Comparison of ENCODE assay signal across 1 cellular context in genomic region chr17:8162232-8162996, GRCh38.
A peak's percentile ranks its signal among the peaks of the same experiment; 100 is the strongest.
TF ChIP-seq lines count a peak whose summit lies in the region.

A gene with protein sequence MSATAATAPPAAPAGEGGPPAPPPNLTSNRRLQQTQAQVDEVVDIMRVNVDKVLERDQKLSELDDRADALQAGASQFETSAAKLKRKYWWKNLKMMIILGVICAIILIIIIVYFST (minus strand): TSS chr17:8162948. CDS start chr17:8162879, 69 bp downstream.

TF ChIP-seq in HepG2, 621 proteins besides CTCF, POLR2A, EP300 and RAD21 (continued from another document and continues in another):
- TF ChIP-seq, protein P1, sequence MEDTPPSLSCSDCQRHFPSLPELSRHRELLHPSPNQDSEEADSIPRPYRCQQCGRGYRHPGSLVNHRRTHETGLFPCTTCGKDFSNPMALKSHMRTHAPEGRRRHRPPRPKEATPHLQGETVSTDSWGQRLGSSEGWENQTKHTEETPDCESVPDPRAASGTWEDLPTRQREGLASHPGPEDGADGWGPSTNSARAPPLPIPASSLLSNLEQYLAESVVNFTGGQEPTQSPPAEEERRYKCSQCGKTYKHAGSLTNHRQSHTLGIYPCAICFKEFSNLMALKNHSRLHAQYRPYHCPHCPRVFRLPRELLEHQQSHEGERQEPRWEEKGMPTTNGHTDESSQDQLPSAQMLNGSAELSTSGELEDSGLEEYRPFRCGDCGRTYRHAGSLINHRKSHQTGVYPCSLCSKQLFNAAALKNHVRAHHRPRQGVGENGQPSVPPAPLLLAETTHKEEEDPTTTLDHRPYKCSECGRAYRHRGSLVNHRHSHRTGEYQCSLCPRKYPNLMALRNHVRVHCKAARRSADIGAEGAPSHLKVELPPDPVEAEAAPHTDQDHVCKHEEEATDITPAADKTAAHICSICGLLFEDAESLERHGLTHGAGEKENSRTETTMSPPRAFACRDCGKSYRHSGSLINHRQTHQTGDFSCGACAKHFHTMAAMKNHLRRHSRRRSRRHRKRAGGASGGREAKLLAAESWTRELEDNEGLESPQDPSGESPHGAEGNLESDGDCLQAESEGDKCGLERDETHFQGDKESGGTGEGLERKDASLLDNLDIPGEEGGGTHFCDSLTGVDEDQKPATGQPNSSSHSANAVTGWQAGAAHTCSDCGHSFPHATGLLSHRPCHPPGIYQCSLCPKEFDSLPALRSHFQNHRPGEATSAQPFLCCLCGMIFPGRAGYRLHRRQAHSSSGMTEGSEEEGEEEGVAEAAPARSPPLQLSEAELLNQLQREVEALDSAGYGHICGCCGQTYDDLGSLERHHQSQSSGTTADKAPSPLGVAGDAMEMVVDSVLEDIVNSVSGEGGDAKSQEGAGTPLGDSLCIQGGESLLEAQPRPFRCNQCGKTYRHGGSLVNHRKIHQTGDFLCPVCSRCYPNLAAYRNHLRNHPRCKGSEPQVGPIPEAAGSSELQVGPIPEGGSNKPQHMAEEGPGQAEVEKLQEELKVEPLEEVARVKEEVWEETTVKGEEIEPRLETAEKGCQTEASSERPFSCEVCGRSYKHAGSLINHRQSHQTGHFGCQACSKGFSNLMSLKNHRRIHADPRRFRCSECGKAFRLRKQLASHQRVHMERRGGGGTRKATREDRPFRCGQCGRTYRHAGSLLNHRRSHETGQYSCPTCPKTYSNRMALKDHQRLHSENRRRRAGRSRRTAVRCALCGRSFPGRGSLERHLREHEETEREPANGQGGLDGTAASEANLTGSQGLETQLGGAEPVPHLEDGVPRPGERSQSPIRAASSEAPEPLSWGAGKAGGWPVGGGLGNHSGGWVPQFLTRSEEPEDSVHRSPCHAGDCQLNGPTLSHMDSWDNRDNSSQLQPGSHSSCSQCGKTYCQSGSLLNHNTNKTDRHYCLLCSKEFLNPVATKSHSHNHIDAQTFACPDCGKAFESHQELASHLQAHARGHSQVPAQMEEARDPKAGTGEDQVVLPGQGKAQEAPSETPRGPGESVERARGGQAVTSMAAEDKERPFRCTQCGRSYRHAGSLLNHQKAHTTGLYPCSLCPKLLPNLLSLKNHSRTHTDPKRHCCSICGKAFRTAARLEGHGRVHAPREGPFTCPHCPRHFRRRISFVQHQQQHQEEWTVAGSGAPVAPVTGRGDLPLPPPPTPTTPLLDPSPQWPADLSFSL (CRISPR knock-in tag; IDR thresholded peaks at IDR 0.05), result no peak
- TF ChIP-seq FOXK2 (IDR thresholded peaks at IDR 0.05) (no peak), ZBTB1 (CRISPR knock-in tag; IDR thresholded peaks at IDR 0.05; ENCODE audit: borderline replicate concordance) (no peak), ZFAT (CRISPR knock-in tag; conservative IDR thresholded peaks at IDR 0.05) (no peak), SOX5 (CRISPR knock-in tag; IDR thresholded peaks at IDR 0.05; ENCODE audit: borderline replicate concordance) (no peak), TBL1XR1 (IDR thresholded peaks at IDR 0.05; ENCODE audit: borderline replicate concordance, low read length, partially characterized antibody) (no peak), MEIS2 (CRISPR knock-in tag; IDR thresholded peaks at IDR 0.05) (0 out of 2 replicates have a peak, but pooled peaks have one; percentile 17), DNMT1 (CRISPR knock-in tag; IDR thresholded peaks at IDR 0.05) (peak; percentile 67; the same call in 1 of the 2 replicates), ZBTB4 (CRISPR knock-in tag; IDR thresholded peaks at IDR 0.05; ENCODE audit: borderline replicate concordance) (0 out of 2 replicates have a peak, but pooled peaks have one; percentile 44), PBX3 (CRISPR knock-in tag; IDR thresholded peaks at IDR 0.05; ENCODE audit: borderline replicate concordance) (no peak), TBP (CRISPR knock-in tag; IDR thresholded peaks at IDR 0.05) (0 out of 2 replicates have a peak, but pooled peaks have one; percentile 71), ZNF841 (CRISPR knock-in tag; IDR thresholded peaks at IDR 0.05; ENCODE audit: borderline replicate concordance) (no peak), AHDC1 (CRISPR knock-in tag; IDR thresholded peaks at IDR 0.05; ENCODE audit: borderline replicate concordance) (no peak), MXD1 (CRISPR knock-in tag; IDR thresholded peaks at IDR 0.05) (no peak; the same call in 1 of the 2 replicates), FLYWCH1 (CRISPR knock-in tag; IDR thresholded peaks at IDR 0.05) (no peak), HNF4A (CRISPR knock-in tag; IDR thresholded peaks at IDR 0.05) (no peak), ZNF138 (CRISPR knock-in tag; IDR thresholded peaks at IDR 0.05; ENCODE audit: low read depth) (0 out of 2 replicates have a peak, but pooled peaks have one; percentile 23), ZNF333 (CRISPR knock-in tag; IDR thresholded peaks at IDR 0.05; ENCODE audit: borderline replicate concordance) (no peak), STAT5B (CRISPR knock-in tag; IDR thresholded peaks at IDR 0.05) (no peak), NR2C2 (CRISPR knock-in tag; IDR thresholded peaks at IDR 0.05; ENCODE audit: borderline replicate concordance) (no peak), NONO (IDR thresholded peaks at IDR 0.05) (no peak), NONO (CRISPR knock-in tag; conservative IDR thresholded peaks at IDR 0.05) (no peak), GTF2F1 (IDR thresholded peaks at IDR 0.05; ENCODE audit: low read length) (no peak), ZMAT3 (CRISPR knock-in tag; conservative IDR thresholded peaks at IDR 0.05) (no peak), AKAP8 (CRISPR knock-in tag; IDR thresholded peaks at IDR 0.05) (peak; percentile 49; the same call in 1 of the 2 replicates), ZNF232 (CRISPR knock-in tag; IDR thresholded peaks at IDR 0.05; ENCODE audit: borderline replicate concordance) (no peak), ZNF777 (CRISPR knock-in tag; IDR thresholded peaks at IDR 0.05) (no peak), NR3C1 (CRISPR knock-in tag; IDR thresholded peaks at IDR 0.05) (no peak), KMT2B (CRISPR knock-in tag; IDR thresholded peaks at IDR 0.05) (no peak)
- TF ChIP-seq, protein P2, sequence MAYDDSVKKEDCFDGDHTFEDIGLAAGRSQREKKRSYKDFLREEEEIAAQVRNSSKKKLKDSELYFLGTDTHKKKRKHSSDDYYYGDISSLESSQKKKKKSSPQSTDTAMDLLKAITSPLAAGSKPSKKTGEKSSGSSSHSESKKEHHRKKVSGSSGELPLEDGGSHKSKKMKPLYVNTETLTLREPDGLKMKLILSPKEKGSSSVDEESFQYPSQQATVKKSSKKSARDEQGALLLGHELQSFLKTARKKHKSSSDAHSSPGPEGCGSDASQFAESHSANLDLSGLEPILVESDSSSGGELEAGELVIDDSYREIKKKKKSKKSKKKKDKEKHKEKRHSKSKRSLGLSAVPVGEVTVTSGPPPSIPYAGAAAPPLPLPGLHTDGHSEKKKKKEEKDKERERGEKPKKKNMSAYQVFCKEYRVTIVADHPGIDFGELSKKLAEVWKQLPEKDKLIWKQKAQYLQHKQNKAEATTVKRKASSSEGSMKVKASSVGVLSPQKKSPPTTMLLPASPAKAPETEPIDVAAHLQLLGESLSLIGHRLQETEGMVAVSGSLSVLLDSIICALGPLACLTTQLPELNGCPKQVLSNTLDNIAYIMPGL (CRISPR knock-in tag; IDR thresholded peaks at IDR 0.05; ENCODE audit: borderline replicate concordance in 1 of 2, low read depth in 1 of 2), result peak; percentile 17 to 37; a peak in 2 of 4 replicates
- TF ChIP-seq, protein P3, sequence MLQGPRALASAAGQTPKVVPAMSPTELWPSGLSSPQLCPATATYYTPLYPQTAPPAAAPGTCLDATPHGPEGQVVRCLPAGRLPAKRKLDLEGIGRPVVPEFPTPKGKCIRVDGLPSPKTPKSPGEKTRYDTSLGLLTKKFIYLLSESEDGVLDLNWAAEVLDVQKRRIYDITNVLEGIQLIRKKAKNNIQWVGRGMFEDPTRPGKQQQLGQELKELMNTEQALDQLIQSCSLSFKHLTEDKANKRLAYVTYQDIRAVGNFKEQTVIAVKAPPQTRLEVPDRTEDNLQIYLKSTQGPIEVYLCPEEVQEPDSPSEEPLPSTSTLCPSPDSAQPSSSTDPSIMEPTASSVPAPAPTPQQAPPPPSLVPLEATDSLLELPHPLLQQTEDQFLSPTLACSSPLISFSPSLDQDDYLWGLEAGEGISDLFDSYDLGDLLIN (CRISPR knock-in tag; IDR thresholded peaks at IDR 0.05; ENCODE audit: borderline replicate concordance), result 0 out of 2 replicates have a peak, but pooled peaks have one; percentile 6
- TF ChIP-seq, protein P4, sequence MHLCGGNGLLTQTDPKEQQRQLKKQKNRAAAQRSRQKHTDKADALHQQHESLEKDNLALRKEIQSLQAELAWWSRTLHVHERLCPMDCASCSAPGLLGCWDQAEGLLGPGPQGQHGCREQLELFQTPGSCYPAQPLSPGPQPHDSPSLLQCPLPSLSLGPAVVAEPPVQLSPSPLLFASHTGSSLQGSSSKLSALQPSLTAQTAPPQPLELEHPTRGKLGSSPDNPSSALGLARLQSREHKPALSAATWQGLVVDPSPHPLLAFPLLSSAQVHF (CRISPR knock-in tag; IDR thresholded peaks at IDR 0.05), result peak; percentile 14; the same call in 1 of the 2 replicates
- TF ChIP-seq, protein P5, sequence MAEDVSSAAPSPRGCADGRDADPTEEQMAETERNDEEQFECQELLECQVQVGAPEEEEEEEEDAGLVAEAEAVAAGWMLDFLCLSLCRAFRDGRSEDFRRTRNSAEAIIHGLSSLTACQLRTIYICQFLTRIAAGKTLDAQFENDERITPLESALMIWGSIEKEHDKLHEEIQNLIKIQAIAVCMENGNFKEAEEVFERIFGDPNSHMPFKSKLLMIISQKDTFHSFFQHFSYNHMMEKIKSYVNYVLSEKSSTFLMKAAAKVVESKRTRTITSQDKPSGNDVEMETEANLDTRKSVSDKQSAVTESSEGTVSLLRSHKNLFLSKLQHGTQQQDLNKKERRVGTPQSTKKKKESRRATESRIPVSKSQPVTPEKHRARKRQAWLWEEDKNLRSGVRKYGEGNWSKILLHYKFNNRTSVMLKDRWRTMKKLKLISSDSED (CRISPR knock-in tag; IDR thresholded peaks at IDR 0.05), result no peak
